1 cellular context compared by ENCODE assay signal in genomic region chr14:50447491-50447890, GRCh38.
TF ChIP-seq lines count a peak whose summit lies in the region.

No MANE protein-coding gene starts in this region.

TF ChIP-seq in SK-N-SH, 30 proteins besides CTCF, POLR2A, EP300 and RAD21 (continued from another document):
- TF ChIP-seq FOSL2 (IDR thresholded peaks at IDR 0.05; ENCODE audit: borderline replicate concordance, low read depth) (peak; percentile 29; the same call in 1 of the 2 replicates), REST (IDR thresholded peaks at IDR 0.05; ENCODE audit: low read depth, low read length) (no peak), GATA2 (CRISPR knock-in tag; IDR thresholded peaks at IDR 0.05) (no peak), NFIC (IDR thresholded peaks at IDR 0.05; ENCODE audit: borderline replicate concordance) (peak; percentile 41; the same call in 1 of the 2 replicates), JUND (IDR thresholded peaks at IDR 0.05) (peak; percentile 63)
